Comparison of ENCODE assay signal across 23 cellular contexts in the genomic region with DNA sequence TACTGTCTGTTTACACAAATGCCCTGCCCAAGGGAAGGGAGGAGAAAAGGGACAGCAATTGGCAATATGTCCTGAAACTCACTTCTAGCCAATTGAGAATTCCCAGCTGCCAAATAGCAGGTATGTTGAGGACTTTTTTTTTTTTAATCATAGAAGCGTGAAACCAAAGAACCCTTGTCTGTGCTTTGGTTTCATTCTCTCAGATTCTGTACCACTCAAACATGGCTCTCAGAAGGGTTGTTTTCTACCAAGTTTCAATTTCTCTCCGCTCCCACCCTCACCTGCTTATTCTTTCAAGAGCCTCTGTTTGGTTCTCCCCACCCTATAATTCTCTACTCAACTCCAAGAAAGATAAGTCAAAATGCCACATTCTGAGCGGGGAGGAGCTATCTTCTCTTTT. TPM values are rescaled to one million over a fixed set of nuclear protein-coding genes. Genes with fewer than 3 reads are reported as not detected.
DNase-seq lines count a peak whose midpoint lies in the region; ATAC-seq and TF ChIP-seq lines count a peak whose summit lies in the region.
"Had no signal": no experiment of that assay in that cellular context is flagged by ENCODE, and none has a peak within 500 bp of the region (broad histone marks: within the 10 kb centered on the region; RNA-seq: fewer than 3 reads in every experiment).

No MANE protein-coding gene starts in this region.

- no peaks in the 10 kb centered on the region for H3K36me3 ChIP-seq in HEK293 (ENCODE audit: control insufficient read depth in 2 of 2, insufficient read depth in 1 of 2, low read length in 2 of 2)

- H3K27ac Mint-ChIP-seq in CD4-positive, alpha-beta T cell: no peak overlapping the region
- H3K27ac Mint-ChIP-seq in glutamatergic neuron (ENCODE audit: unreplicated experiment): no peak overlapping the region
- H3K27ac Mint-ChIP-seq: activated CD4-positive, alpha-beta T cell treated with anti-CD3 and anti-CD28 coated beads, Interleukin-2, amount 10 ng/mL, durations not matched to agents 7 days and 5 days; CD4-positive, CD25-positive, alpha-beta regulatory T cell; naive thymus-derived CD8-positive, alpha-beta T cell; stimulated activated effector memory CD8-positive, alpha-beta T cell treated with anti-CD3 and anti-CD28 coated beads, Interleukin-12 subunit alpha, Interleukin-12 subunit beta, amount 100 ng/mL, for 72 hours had no signal

- CTCF ChIA-PET in CD4-positive, alpha-beta T cell (lab: Charles Lee): interaction anchor here (1.2 to 1.5 kb wide), 2 partner anchors 9 to 45 kb away, joined by 3 read pairs; no protein-coding TSS in a partner anchor
- CTCF ChIA-PET in HEK293 (lab: Yijun Ruan, JAX): interaction anchor here (1.5 kb wide), 1 partner anchor 10 kb away, joined by 4 read pairs; no protein-coding TSS in a partner anchor

- H3K9me3 ChIP-seq in CD4-positive, alpha-beta T cell (ENCODE audit: control insufficient read depth, low read length): no peaks in the 10 kb centered on the region
- H3K9me3 ChIP-seq in HEK293 (ENCODE audit: control insufficient read depth, insufficient read depth, low read depth, low read length): no peaks in the 10 kb centered on the region

- peaks cover 11% of the 10 kb centered on the region for H3K36me3 Mint-ChIP-seq in CD4-positive, alpha-beta T cell (ENCODE audit: low read depth)
- no peaks in the 10 kb centered on the region for H3K36me3 Mint-ChIP-seq in glutamatergic neuron (ENCODE audit: unreplicated experiment)
- H3K36me3 Mint-ChIP-seq: CD4-positive, CD25-positive, alpha-beta regulatory T cell had no signal

- no peaks in the 10 kb centered on the region for H3K27me3 Mint-ChIP-seq in CD4-positive, alpha-beta T cell
- H3K27me3 Mint-ChIP-seq in glutamatergic neuron (ENCODE audit: unreplicated experiment): peaks cover 6% of the 10 kb centered on the region
- H3K27me3 Mint-ChIP-seq: activated CD4-positive, alpha-beta T cell treated with anti-CD3 and anti-CD28 coated beads, Interleukin-2, amount 10 ng/mL, durations not matched to agents 7 days and 5 days had no signal

- H3K4me3 Mint-ChIP-seq in CD4-positive, alpha-beta T cell: peak overlapping the region; percentile 42
- no peak overlapping the region for H3K4me3 Mint-ChIP-seq in glutamatergic neuron (ENCODE audit: unreplicated experiment)
- H3K4me3 Mint-ChIP-seq: activated CD4-positive, alpha-beta T cell treated with anti-CD3 and anti-CD28 coated beads, Interleukin-2, amount 10 ng/mL, durations not matched to agents 7 days and 5 days; naive thymus-derived CD8-positive, alpha-beta T cell; stimulated activated effector memory CD8-positive, alpha-beta T cell treated with anti-CD3 and anti-CD28 coated beads, Interleukin-12 subunit alpha, Interleukin-12 subunit beta, amount 100 ng/mL, for 72 hours had no signal

- POLR2A ChIA-PET in CD4-positive, alpha-beta T cell (lab: Charles Lee): no interaction called here
- POLR2A ChIA-PET in HEK293 (lab: Yijun Ruan, JAX): no interaction called here

- H3K27ac ChIP-seq in CD4-positive, alpha-beta T cell (ENCODE audit: low read depth, low read length): no peak overlapping the region
- H3K27ac ChIP-seq in HEK293 (ENCODE audit: extremely low read depth, low read depth, low read length): no peak overlapping the region
- H3K27ac ChIP-seq: parathyroid adenoma had no signal

- no peaks in the 10 kb centered on the region for H3K9me3 Mint-ChIP-seq in CD4-positive, alpha-beta T cell
- H3K9me3 Mint-ChIP-seq in glutamatergic neuron (ENCODE audit: unreplicated experiment): no peaks in the 10 kb centered on the region
- H3K9me3 Mint-ChIP-seq: CD4-positive, CD25-positive, alpha-beta regulatory T cell; naive thymus-derived CD8-positive, alpha-beta T cell; stimulated activated effector memory CD8-positive, alpha-beta T cell treated with anti-CD3 and anti-CD28 coated beads, Interleukin-12 subunit alpha, Interleukin-12 subunit beta, amount 100 ng/mL, for 72 hours had no signal

- TF ChIP-seq CTCF in CD4-positive, alpha-beta T cell (IDR thresholded peaks at IDR 0.05): no peak
- no peak for TF ChIP-seq CTCF in HEK293 (tag by site-specific recombination; IDR thresholded peaks at IDR 0.05)
- no peak for TF ChIP-seq CTCF in glutamatergic neuron (IDR thresholded peaks at IDR 0.05; ENCODE audit: partially characterized antibody, unreplicated experiment)

- no peaks in the 10 kb centered on the region for H3K27me3 ChIP-seq in CD4-positive, alpha-beta T cell (ENCODE audit: control insufficient read depth, insufficient read depth, low read length)

- intact Hi-C loops in CD4-positive, alpha-beta T cell (cut with DNase I, micrococcal nuclease): loop anchor here in 1 of 2 experiments (5.0 to 10.0 kb wide), 4 partner anchors 137 to 1575 kb away; a partner anchor contains a TSS

- ATAC-seq in CD4-positive, alpha-beta T cell (ENCODE audit: poor library complexity): no peak
- ATAC-seq in GM18867 (IDR thresholded peaks at IDR 0.05; ENCODE audit: unreplicated experiment): peak; percentile 26
- ATAC-seq: naive thymus-derived CD8-positive, alpha-beta T cell; sciatic nerve; stimulated activated effector memory CD8-positive, alpha-beta T cell treated with anti-CD3 and anti-CD28 coated beads, Interleukin-12 subunit alpha, Interleukin-12 subunit beta, amount 100 ng/mL, for 72 hours had no signal

- H3K4me3 ChIP-seq in HEK293 (ENCODE audit: low read depth, low read length): no peak overlapping the region

- peaks cover 22% of the 10 kb centered on the region for H3K4me1 Mint-ChIP-seq in CD4-positive, alpha-beta T cell (ENCODE audit: low read depth)
- peaks cover 4% of the 10 kb centered on the region for H3K4me1 Mint-ChIP-seq in glutamatergic neuron (ENCODE audit: low read depth, unreplicated experiment)

- DNase-seq in CD4-positive, alpha-beta T cell: no peak
- DNase-seq in NCI-H2107 treated with DMSO at 0.1 percent for 48 hours (lab: John Stamatoyannopoulos, UW; ENCODE audit: unreplicated experiment): peak; percentile 79
- DNase-seq in glutamatergic neuron: no peak
- DNase-seq in NK-92 treated with Interleukin-12 subunit alpha and Interleukin-12 subunit beta, amount 100 ng/mL, for 24 hours (lab: John Stamatoyannopoulos, UW): no peak
- DNase-seq in AML-193 (lab: John Stamatoyannopoulos, UW): no peak
- DNase-seq in HT-29 (ENCODE audit: low spot score): no peak
- DNase-seq: activated CD4-positive, alpha-beta T cell treated with anti-CD3 and anti-CD28 coated beads, Interleukin-2, amount 10 ng/mL, durations not matched to agents 7 days and 5 days; activated gamma-delta T cell treated with Interleukin-2 at 50 U/mL for 16 hours; CD4-positive, CD25-positive, alpha-beta regulatory T cell; central memory CD4-positive, alpha-beta T cell; DND-41; erythroblast; foreskin melanocyte; mesendoderm; naive thymus-derived CD8-positive, alpha-beta T cell; NCI-H526 treated with DMSO at 0.1 percent for 48 hours; OCI-M1; SHP77 treated with DMSO at 0.1 percent for 48 hours had no signal

- peaks cover 3% of the 10 kb centered on the region; the same call in 1 of the 2 replicates for H3K4me1 ChIP-seq in HEK293 (ENCODE audit: control insufficient read depth, insufficient read depth, low read length)
- H3K4me1 ChIP-seq: parathyroid adenoma had no signal

TF ChIP-seq in HEK293, 187 proteins besides CTCF, POLR2A, EP300 and RAD21:
- TF ChIP-seq ZNF830 (tag by site-specific recombination; IDR thresholded peaks at IDR 0.05; ENCODE audit: low read depth) (no peak), ZNF621 (tag by site-specific recombination; IDR thresholded peaks at IDR 0.05) (no peak), OSR2 (tag by site-specific recombination; IDR thresholded peaks at IDR 0.05) (no peak), ZNF777 (tag by site-specific recombination; IDR thresholded peaks at IDR 0.05; ENCODE audit: borderline replicate concordance) (no peak), TCF7L2 (IDR thresholded peaks at IDR 0.05; ENCODE audit: borderline replicate concordance, low read depth, low read length) (no peak), ZNF10 (tag by site-specific recombination; IDR thresholded peaks at IDR 0.05) (peak; percentile 75; the same call in 1 of the 2 replicates)
- TF ChIP-seq, protein P1, sequence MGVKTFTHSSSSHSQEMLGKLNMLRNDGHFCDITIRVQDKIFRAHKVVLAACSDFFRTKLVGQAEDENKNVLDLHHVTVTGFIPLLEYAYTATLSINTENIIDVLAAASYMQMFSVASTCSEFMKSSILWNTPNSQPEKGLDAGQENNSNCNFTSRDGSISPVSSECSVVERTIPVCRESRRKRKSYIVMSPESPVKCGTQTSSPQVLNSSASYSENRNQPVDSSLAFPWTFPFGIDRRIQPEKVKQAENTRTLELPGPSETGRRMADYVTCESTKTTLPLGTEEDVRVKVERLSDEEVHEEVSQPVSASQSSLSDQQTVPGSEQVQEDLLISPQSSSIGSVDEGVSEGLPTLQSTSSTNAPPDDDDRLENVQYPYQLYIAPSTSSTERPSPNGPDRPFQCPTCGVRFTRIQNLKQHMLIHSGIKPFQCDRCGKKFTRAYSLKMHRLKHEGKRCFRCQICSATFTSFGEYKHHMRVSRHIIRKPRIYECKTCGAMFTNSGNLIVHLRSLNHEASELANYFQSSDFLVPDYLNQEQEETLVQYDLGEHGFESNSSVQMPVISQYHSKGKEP (tag by site-specific recombination; IDR thresholded peaks at IDR 0.05): no peak
- TF ChIP-seq, protein P2, sequence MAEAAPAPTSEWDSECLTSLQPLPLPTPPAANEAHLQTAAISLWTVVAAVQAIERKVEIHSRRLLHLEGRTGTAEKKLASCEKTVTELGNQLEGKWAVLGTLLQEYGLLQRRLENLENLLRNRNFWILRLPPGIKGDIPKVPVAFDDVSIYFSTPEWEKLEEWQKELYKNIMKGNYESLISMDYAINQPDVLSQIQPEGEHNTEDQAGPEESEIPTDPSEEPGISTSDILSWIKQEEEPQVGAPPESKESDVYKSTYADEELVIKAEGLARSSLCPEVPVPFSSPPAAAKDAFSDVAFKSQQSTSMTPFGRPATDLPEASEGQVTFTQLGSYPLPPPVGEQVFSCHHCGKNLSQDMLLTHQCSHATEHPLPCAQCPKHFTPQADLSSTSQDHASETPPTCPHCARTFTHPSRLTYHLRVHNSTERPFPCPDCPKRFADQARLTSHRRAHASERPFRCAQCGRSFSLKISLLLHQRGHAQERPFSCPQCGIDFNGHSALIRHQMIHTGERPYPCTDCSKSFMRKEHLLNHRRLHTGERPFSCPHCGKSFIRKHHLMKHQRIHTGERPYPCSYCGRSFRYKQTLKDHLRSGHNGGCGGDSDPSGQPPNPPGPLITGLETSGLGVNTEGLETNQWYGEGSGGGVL (tag by site-specific recombination; IDR thresholded peaks at IDR 0.05): no peak

RNA-seq across cellular contexts. Expression of a gene that starts 3.6 kb away (rescaled TPM):
- total RNA-seq in CD4-positive, alpha-beta T cell: 100 to 1,000 TPM; 104 to 119 TPM
- 50.7 TPM for total RNA-seq in glutamatergic neuron (ENCODE audit: unreplicated experiment)
- total RNA-seq in HT-29 (2014; rRNA removed; shearing (Covaris generic)): 33.9 and 56.1 TPM in 2 replicates
